Comparison of ENCODE assay signal across 8 cellular contexts in genomic region chr18:42028232-42028832, GRCh38.
A peak's percentile ranks its signal among the peaks of the same experiment; 100 is the strongest.
DNase-seq lines count a peak whose midpoint lies in the region; ATAC-seq and TF ChIP-seq lines count a peak whose summit lies in the region.

No MANE protein-coding gene starts in this region.

- no peaks in the 10 kb centered on the region for H3K27me3 ChIP-seq in neural cell (ENCODE audit: insufficient read depth, low read depth, low read length)

- DNase-seq in DMS 273 (lab: John Stamatoyannopoulos, UW; ENCODE audit: unreplicated experiment): peak; percentile 63
- no peak for DNase-seq in DMS 273 treated with DMSO at 0.1 percent for 48 hours (lab: John Stamatoyannopoulos, UW)
- DNase-seq in HFF-Myc (ENCODE audit: extremely low read depth, low read depth): no peak
- peak; percentile 9 for DNase-seq in T follicular helper cell (ENCODE audit: low read depth)
- DNase-seq in effector memory CD8-positive, alpha-beta T cell: peak; percentile 1 to 23 (median 2)
- DNase-seq in middle frontal gyrus (ENCODE audit: extremely low spot score, low spot score): no peak

- no peak overlapping the region for H3K4me3 ChIP-seq in HFF-Myc (replicated peaks; ENCODE audit: low read depth, low read length)
- H3K4me3 ChIP-seq in neural cell (ENCODE audit: low read length): no peak overlapping the region

- no peak overlapping the region for H3K9ac ChIP-seq in neural cell (ENCODE audit: low read length)

- no peaks in the 10 kb centered on the region for H3K9me3 ChIP-seq in neural cell (ENCODE audit: low read length)

- no peak overlapping the region for H3K27ac Mint-ChIP-seq in effector memory CD8-positive, alpha-beta T cell
- no peak overlapping the region for H3K27ac Mint-ChIP-seq in stimulated activated memory B cell treated with anti-CD40 and anti-IgM and Interleukin-4, amounts not matched to agents 10 μg/mL and 1 μg/mL and 100 μg/mL, for 72 hours

- TF ChIP-seq RAD21 in neural cell (conservative IDR thresholded peaks at IDR 0.05): peak; percentile 68

- no peaks in the 10 kb centered on the region for H3K36me3 ChIP-seq in neural cell (ENCODE audit: insufficient read depth, low read length)

- no peaks in the 10 kb centered on the region for H3F3A ChIP-seq in neural cell (ENCODE audit: insufficient read depth, low read length, poor library complexity, severe bottlenecking)

- no peak overlapping the region for H3K4me3 Mint-ChIP-seq in effector memory CD8-positive, alpha-beta T cell
- no peak overlapping the region for H3K4me3 Mint-ChIP-seq in stimulated activated memory B cell treated with anti-CD40 and anti-IgM and Interleukin-4, amounts not matched to agents 10 μg/mL and 1 μg/mL and 100 μg/mL, for 72 hours

- no peaks in the 10 kb centered on the region for H3K79me2 ChIP-seq in neural cell (replicated peaks; ENCODE audit: insufficient read depth, low read length)

- H2AFZ ChIP-seq in neural cell (ENCODE audit: low read depth, low read length): no peak overlapping the region

- no peak overlapping the region for H3K4me2 ChIP-seq in neural cell (ENCODE audit: low read length)

- peak; percentile 71 for ATAC-seq in effector memory CD8-positive, alpha-beta T cell (replicated peaks)
- ATAC-seq in stimulated activated memory B cell treated with anti-CD40 and anti-IgM and Interleukin-4, amounts not matched to agents 10 μg/mL and 1 μg/mL and 100 μg/mL, for 72 hours: no peak

- H3K27me3 Mint-ChIP-seq in effector memory CD8-positive, alpha-beta T cell: no peaks in the 10 kb centered on the region
- H3K27me3 Mint-ChIP-seq in stimulated activated memory B cell treated with anti-CD40 and anti-IgM and Interleukin-4, amounts not matched to agents 10 μg/mL and 1 μg/mL and 100 μg/mL, for 72 hours: no peaks in the 10 kb centered on the region

- no peaks in the 10 kb centered on the region for H3K9me3 Mint-ChIP-seq in effector memory CD8-positive, alpha-beta T cell
- no peaks in the 10 kb centered on the region for H3K9me3 Mint-ChIP-seq in stimulated activated memory B cell treated with anti-CD40 and anti-IgM and Interleukin-4, amounts not matched to agents 10 μg/mL and 1 μg/mL and 100 μg/mL, for 72 hours

- TF ChIP-seq CTCF in HFF-Myc (IDR thresholded peaks at IDR 0.05; ENCODE audit: low read depth, low read length, missing control alignments) (peak; percentile 81), neural cell (IDR thresholded peaks at IDR 0.05; ENCODE audit: poor library complexity, severe bottlenecking) (peak; percentile 79)

- peaks cover 9 to 22% of the 10 kb centered on the region in 2 donors for H3K4me1 Mint-ChIP-seq in effector memory CD8-positive, alpha-beta T cell (ENCODE audit: low read depth in 2 of 2)
- no peaks in the 10 kb centered on the region for H3K4me1 Mint-ChIP-seq in stimulated activated memory B cell treated with anti-CD40 and anti-IgM and Interleukin-4, amounts not matched to agents 10 μg/mL and 1 μg/mL and 100 μg/mL, for 72 hours

- H3K9me2 ChIP-seq in neural cell (ENCODE audit: insufficient read depth, low read length): no peaks in the 10 kb centered on the region

- peaks cover 40% of the 10 kb centered on the region for H3K36me3 Mint-ChIP-seq in effector memory CD8-positive, alpha-beta T cell (ENCODE audit: insufficient read depth)
- peaks cover 28% of the 10 kb centered on the region for H3K36me3 Mint-ChIP-seq in stimulated activated memory B cell treated with anti-CD40 and anti-IgM and Interleukin-4, amounts not matched to agents 10 μg/mL and 1 μg/mL and 100 μg/mL, for 72 hours

- no peaks in the 10 kb centered on the region for H4K20me1 ChIP-seq in neural cell (ENCODE audit: insufficient read depth)

- TF ChIP-seq EP300 in neural cell (conservative IDR thresholded peaks at IDR 0.05; ENCODE audit: poor library complexity, severe bottlenecking): no peak

- H3K27ac ChIP-seq in neural cell (ENCODE audit: low read length): no peak overlapping the region

TF ChIP-seq in neural cell, 6 proteins besides CTCF, POLR2A, EP300 and RAD21:
- TF ChIP-seq SMC3 (conservative IDR thresholded peaks at IDR 0.05; ENCODE audit: poor library complexity) (peak; percentile 77), POLR2AphosphoS5 (IDR thresholded peaks at IDR 0.05) (no peak), REST (IDR thresholded peaks at IDR 0.05; ENCODE audit: borderline replicate concordance) (no peak)

Comparison
In these comparisons a context has a peak if more than half of its experiments do, and no peak if none do; other contexts are left out.
1. DNase-seq: peak in DMS 273 (single experiment), T follicular helper cell (single experiment) and effector memory CD8-positive, alpha-beta T cell (3 of 3); none in DMS 273 treated with DMSO at 0.1 percent for 48 hours (single experiment), HFF-Myc (single experiment) and middle frontal gyrus (single experiment).